In genomic region chr4:153777421-153777820, GRCh38 we compare ENCODE assay signal across 32 cellular contexts. TPM values are rescaled to one million over a fixed set of nuclear protein-coding genes. Genes with fewer than 3 reads are reported as not detected.
"Had no signal": no experiment of that assay in that cellular context is flagged by ENCODE, and none has a peak within 500 bp of the region (broad histone marks: within the 10 kb centered on the region; RNA-seq: fewer than 3 reads in every experiment).

No MANE protein-coding gene starts in this region.

- H3K9me3 Mint-ChIP-seq: natural killer cell; nephron; stimulated activated naive CD8-positive, alpha-beta T cell treated with anti-CD3 and anti-CD28 coated beads, Interleukin-15, amount 100 ng/mL, for 72 hours; type B pancreatic cell had no signal

- H3K36me3 Mint-ChIP-seq: natural killer cell, type B pancreatic cell had no signal

- H2AFZ ChIP-seq: neural progenitor cell, parathyroid adenoma had no signal

- H3K4me1 ChIP-seq: parathyroid adenoma, psoas muscle, spleen, suprapubic skin, testis, tibial artery, transverse colon, upper lobe of right lung, uterus had no signal

- H3K36me3 ChIP-seq: ovary, spleen, suprapubic skin, tibial artery, transverse colon, upper lobe of right lung, uterus had no signal

- H3K9ac ChIP-seq: neural progenitor cell, parathyroid adenoma had no signal

- H3K27ac Mint-ChIP-seq: natural killer cell; nephron; neural progenitor cell; progenitor cell of endocrine pancreas; stimulated activated memory B cell treated with anti-CD40 and anti-IgM and Interleukin-4, amounts not matched to agents 10 μg/mL and 1 μg/mL and 100 μg/mL, for 72 hours; stimulated activated naive CD8-positive, alpha-beta T cell treated with anti-CD3 and anti-CD28 coated beads, Interleukin-15, amount 100 ng/mL, for 72 hours; type B pancreatic cell had no signal

- H3K79me2 ChIP-seq: parathyroid adenoma had no signal

- H3K9me3 ChIP-seq: ovary, psoas muscle, suprapubic skin, testis, tibial artery, transverse colon, upper lobe of right lung, uterus had no signal

- H3K4me3 Mint-ChIP-seq: natural killer cell; nephron; neural progenitor cell; stimulated activated memory B cell treated with anti-CD40 and anti-IgM and Interleukin-4, amounts not matched to agents 10 μg/mL and 1 μg/mL and 100 μg/mL, for 72 hours; stimulated activated naive CD8-positive, alpha-beta T cell treated with anti-CD3 and anti-CD28 coated beads, Interleukin-15, amount 100 ng/mL, for 72 hours; type B pancreatic cell had no signal

- ATAC-seq: natural killer cell; psoas muscle; right cardiac atrium; sciatic nerve; stimulated activated memory B cell treated with anti-CD40 and anti-IgM and Interleukin-4, amounts not matched to agents 10 μg/mL and 1 μg/mL and 100 μg/mL, for 72 hours; stimulated activated naive CD8-positive, alpha-beta T cell treated with anti-CD3 and anti-CD28 coated beads, Interleukin-15, amount 100 ng/mL, for 72 hours; stimulated activated naive CD8-positive, alpha-beta T cell treated with anti-CD3 and anti-CD28 coated beads, Interleukin-15, Interleukin-2, amounts not matched to agents 100 U/mL and 50 U/mL, for 24 hours; upper lobe of right lung had no signal

- DNase-seq: natural killer cell; occipital lobe; ovary; posterior cingulate gyrus; psoas muscle; right cardiac atrium; spleen; stimulated activated CD4-positive, alpha-beta T cell treated with anti-CD3 and anti-CD28 coated beads, Interleukin-12 subunit alpha, Interleukin-12 subunit beta, amount 100 ng/mL, for 4 hours; stimulated activated CD4-positive, alpha-beta T cell treated with anti-CD3 and anti-CD28 coated beads, Interleukin-1b, Interleukin-23, amount 100 ng/mL, for 48 hours; stimulated activated CD4-positive, alpha-beta T cell treated with anti-CD3 and anti-CD28 coated beads, Interleukin-4, amount 100 ng/mL, for 1 hour; stimulated activated CD4-positive, alpha-beta T cell treated with anti-CD3 and anti-CD28 coated beads, Interleukin-4, amount 100 ng/mL, for 4 hours; stimulated activated CD8-positive, alpha-beta memory T cell treated with anti-CD3 and anti-CD28 coated beads, Interleukin-4, amount 100 ng/mL, for 48 hours; stimulated activated naive CD4-positive, alpha-beta T cell; stimulated activated naive CD8-positive, alpha-beta T cell treated with anti-CD3 and anti-CD28 coated beads, Interleukin-15, amount 100 ng/mL, for 72 hours; stimulated activated naive CD8-positive, alpha-beta T cell treated with anti-CD3 and anti-CD28 coated beads, Interleukin-15, Interleukin-2, amounts not matched to agents 100 U/mL and 50 U/mL, for 24 hours; substantia nigra; testis; tibial artery; transverse colon; upper lobe of right lung; uterus had no signal

- H3K4me2 ChIP-seq: neural progenitor cell, smooth muscle cell had no signal

- H3K27ac ChIP-seq: neural progenitor cell, ovary, parathyroid adenoma, psoas muscle, skin epidermis, spleen, suprapubic skin, testis, tibial artery, transverse colon, upper lobe of right lung, uterus had no signal

- H3K4me3 ChIP-seq: neural progenitor cell, ovary, psoas muscle, skin epidermis, smooth muscle cell, spleen, suprapubic skin, testis, tibial artery, transverse colon, upper lobe of right lung, uterus had no signal

- H3K4me1 Mint-ChIP-seq: natural killer cell; stimulated activated memory B cell treated with anti-CD40 and anti-IgM and Interleukin-4, amounts not matched to agents 10 μg/mL and 1 μg/mL and 100 μg/mL, for 72 hours; stimulated activated naive CD8-positive, alpha-beta T cell treated with anti-CD3 and anti-CD28 coated beads, Interleukin-15, amount 100 ng/mL, for 72 hours had no signal

- H3K27me3 ChIP-seq: neural progenitor cell, ovary, suprapubic skin, testis, upper lobe of right lung, uterus had no signal

RNA-seq across cellular contexts. Expression of gene SFRP2, which starts 11.5 kb away (rescaled TPM):
- total RNA-seq: natural killer cell, osteoblast had no signal

RNA-seq across cellular contexts. Expression of gene RNF175, which starts 17.6 kb away (rescaled TPM):
- total RNA-seq: ovary, psoas muscle, suprapubic skin, upper lobe of right lung had no signal
